Comparison of ENCODE assay signal across 15 cellular contexts in genomic region chr17:58641937-58642336, GRCh38. TPM values are rescaled to one million over a fixed set of nuclear protein-coding genes. Genes with fewer than 3 reads are reported as not detected.
DNase-seq lines count a peak whose midpoint lies in the region; ATAC-seq and TF ChIP-seq lines count a peak whose summit lies in the region.
"Had no signal": no experiment of that assay in that cellular context is flagged by ENCODE, and none has a peak within 500 bp of the region (broad histone marks: within the 10 kb centered on the region; RNA-seq: fewer than 3 reads in every experiment).

No MANE protein-coding gene starts in this region.

- H3K9me2 ChIP-seq in HCT116 (ENCODE audit: insufficient read depth) = no peaks in the 10 kb centered on the region

- no peak for TF ChIP-seq POLR2A in HCT116 (IDR thresholded peaks at IDR 0.05; ENCODE audit: borderline replicate concordance, extremely low read depth, insufficient read depth, insufficient read length)

- RAD21 ChIA-PET in HCT116 (lab: Charles Lee; ENCODE audit: low non-redundant PET in 1 of 2, low total read pairs in 2 of 2, uncharacterized antibody in 2 of 2, unreplicated experiment in 2 of 2) = no interaction called here

- H3K4me1 Mint-ChIP-seq in natural killer cell treated with Interleukin-12 subunit alpha and Interleukin-12 subunit beta and Interleukin-15 and Interleukin-18, amount 100 ng/mL, for 72 hours (ENCODE audit: low read depth in 2 of 2) = no peaks in the 10 kb centered on the region

- H2AFZ ChIP-seq in HCT116 (ENCODE audit: low read depth, low read length, poor library complexity, severe bottlenecking) = peak overlapping the region; percentile 40

- H3K4me3 Mint-ChIP-seq in natural killer cell treated with Interleukin-12 subunit alpha and Interleukin-12 subunit beta and Interleukin-15 and Interleukin-18, amount 100 ng/mL, for 72 hours = no peak overlapping the region

- no peaks in the 10 kb centered on the region for H3K36me3 ChIP-seq in HCT116 (ENCODE audit: control insufficient read depth in 1 of 2, insufficient read depth in 2 of 2, low read length in 2 of 2)
- H3K36me3 ChIP-seq in SJCRH30 = no peaks in the 10 kb centered on the region
- H3K36me3 ChIP-seq: BLaER1 had no signal

- H3K36me3 Mint-ChIP-seq in natural killer cell treated with Interleukin-12 subunit alpha and Interleukin-12 subunit beta and Interleukin-15 and Interleukin-18, amount 100 ng/mL, for 72 hours = no peaks in the 10 kb centered on the region

- H3K27me3 Mint-ChIP-seq in natural killer cell treated with Interleukin-12 subunit alpha and Interleukin-12 subunit beta and Interleukin-15 and Interleukin-18, amount 100 ng/mL, for 72 hours = no peaks in the 10 kb centered on the region

- no peak overlapping the region for H3K27ac Mint-ChIP-seq in natural killer cell treated with Interleukin-12 subunit alpha and Interleukin-12 subunit beta and Interleukin-15 and Interleukin-18, amount 100 ng/mL, for 72 hours

- POLR2A ChIA-PET in HCT116 (lab: Charles Lee) = interaction anchor here (10.2 kb wide), 1 partner anchor 11 kb away, joined by 238 read pairs; no protein-coding TSS in a partner anchor

- peaks cover 0 to 19% of the 10 kb centered on the region in 2 experiments; a peak in 2 of 4 replicates for H3K4me1 ChIP-seq in HCT116 (ENCODE audit: control insufficient read depth in 1 of 2, insufficient read depth in 2 of 2, low read length in 2 of 2)
- H3K4me1 ChIP-seq in SJCRH30 = peaks cover 16% of the 10 kb centered on the region
- H3K4me1 ChIP-seq: BLaER1 had no signal

- no peaks in the 10 kb centered on the region for H3K9me3 Mint-ChIP-seq in natural killer cell treated with Interleukin-12 subunit alpha and Interleukin-12 subunit beta and Interleukin-15 and Interleukin-18, amount 100 ng/mL, for 72 hours

- H3K9ac ChIP-seq in HCT116 (ENCODE audit: low read length) = no peak overlapping the region
- H3K9ac ChIP-seq: BLaER1 had no signal

- H3K27me3 ChIP-seq in HCT116 (ENCODE audit: insufficient read depth, low read length) (no peaks in the 10 kb centered on the region), SJCRH30 (no peaks in the 10 kb centered on the region)
- H3K27me3 ChIP-seq: BLaER1 had no signal

- TF ChIP-seq CTCF in HCT116 (IDR thresholded peaks at IDR 0.05 in 2 of 3, conservative IDR thresholded peaks at IDR 0.05 in 1 of 3; ENCODE audit: borderline replicate concordance in 1 of 3, insufficient read depth in 1 of 3, low read depth in 2 of 3, low read length in 2 of 3) (no peak), fibroblast of mammary gland (conservative IDR thresholded peaks at IDR 0.05; ENCODE audit: control insufficient read depth, insufficient read depth, low read depth, low read length) (no peak)

- no peak overlapping the region for H3K4me3 ChIP-seq in HCT116 (replicated peaks in 1 of 2; ENCODE audit: low read depth in 1 of 2, low read length in 2 of 2)
- no peak overlapping the region for H3K4me3 ChIP-seq in SJCRH30
- no peak overlapping the region for H3K4me3 ChIP-seq in fibroblast of mammary gland (ENCODE audit: control insufficient read depth, low read depth, low read length)
- H3K4me3 ChIP-seq: BLaER1 had no signal

- BruUV-seq in HCT116 (replicated peaks; lab: Mats Ljungman, UMichigan) = no TSS peak

- ATAC-seq in HCT116 = no peak
- ATAC-seq in natural killer cell treated with Interleukin-12 subunit alpha and Interleukin-12 subunit beta and Interleukin-15 and Interleukin-18, amount 100 ng/mL, for 72 hours = no peak
- ATAC-seq: Right ventricle myocardium inferior had no signal

- no peaks in the 10 kb centered on the region for H3K79me2 ChIP-seq in HCT116 (ENCODE audit: insufficient read depth, low read length)

- TF ChIP-seq RAD21 in HCT116 (IDR thresholded peaks at IDR 0.05; ENCODE audit: low read depth) = no peak

- DNase-seq in AG08395 (ENCODE audit: low spot score) (peak; percentile 12), HCT116 (ENCODE audit: low read depth, low spot score) (no peak), SJCRH30 (peak in 1 of 2 experiments; percentile 11), fibroblast of mammary gland (ENCODE audit: low read depth) (peak; percentile 21), iPS-NIHi11 (ENCODE audit: low spot score) (no peak), SHP77 (lab: John Stamatoyannopoulos, UW) (no peak), hypothalamus (lab: John Stamatoyannopoulos, UW) (no peak)
- no peak for DNase-seq in natural killer cell treated with Interleukin-12 subunit alpha and Interleukin-12 subunit beta and Interleukin-15 and Interleukin-18, amount 100 ng/mL, for 72 hours (ENCODE audit: low spot score)
- DNase-seq: DMS153, NCI-H146, NCI-H2227 treated with DMSO at 0.1 percent for 48 hours, NCI-H69 had no signal

- CTCF ChIA-PET in HCT116 (lab: Charles Lee) = no interaction called here

- no peaks in the 10 kb centered on the region for H3K9me3 ChIP-seq in HCT116 (ENCODE audit: control insufficient read depth in 1 of 2, insufficient read depth in 1 of 2, low read depth in 1 of 2, low read length in 2 of 2)
- no peaks in the 10 kb centered on the region for H3K9me3 ChIP-seq in SJCRH30 (replicated peaks)
- H3K9me3 ChIP-seq: BLaER1 had no signal

- intact Hi-C loops in HCT116 (cut with micrococcal nuclease) = no loop called here

- 0 out of 2 replicates have a peak overlapping the region, but pooled peaks have one; percentile 6 for H3K4me2 ChIP-seq in HCT116 (ENCODE audit: low read length)
- H3K4me2 ChIP-seq: BLaER1 had no signal

- H3K27ac ChIP-seq in HCT116 (ENCODE audit: low read depth, low read length) = no peak overlapping the region
- 0 out of 2 replicates have a peak overlapping the region, but pooled peaks have one; percentile 3 for H3K27ac ChIP-seq in SJCRH30
- H3K27ac ChIP-seq: BLaER1 had no signal

- H4K20me1 ChIP-seq in HCT116 (ENCODE audit: insufficient read depth) = no peaks in the 10 kb centered on the region
- H4K20me1 ChIP-seq: BLaER1 had no signal

TF ChIP-seq in HCT116, 20 proteins besides CTCF, POLR2A, EP300 and RAD21 (continues in another document):
- TF ChIP-seq YY1 (IDR thresholded peaks at IDR 0.05; ENCODE audit: extremely low read depth, insufficient replicate concordance, low read depth, low read length) = no peak
- TF ChIP-seq, protein P1, sequence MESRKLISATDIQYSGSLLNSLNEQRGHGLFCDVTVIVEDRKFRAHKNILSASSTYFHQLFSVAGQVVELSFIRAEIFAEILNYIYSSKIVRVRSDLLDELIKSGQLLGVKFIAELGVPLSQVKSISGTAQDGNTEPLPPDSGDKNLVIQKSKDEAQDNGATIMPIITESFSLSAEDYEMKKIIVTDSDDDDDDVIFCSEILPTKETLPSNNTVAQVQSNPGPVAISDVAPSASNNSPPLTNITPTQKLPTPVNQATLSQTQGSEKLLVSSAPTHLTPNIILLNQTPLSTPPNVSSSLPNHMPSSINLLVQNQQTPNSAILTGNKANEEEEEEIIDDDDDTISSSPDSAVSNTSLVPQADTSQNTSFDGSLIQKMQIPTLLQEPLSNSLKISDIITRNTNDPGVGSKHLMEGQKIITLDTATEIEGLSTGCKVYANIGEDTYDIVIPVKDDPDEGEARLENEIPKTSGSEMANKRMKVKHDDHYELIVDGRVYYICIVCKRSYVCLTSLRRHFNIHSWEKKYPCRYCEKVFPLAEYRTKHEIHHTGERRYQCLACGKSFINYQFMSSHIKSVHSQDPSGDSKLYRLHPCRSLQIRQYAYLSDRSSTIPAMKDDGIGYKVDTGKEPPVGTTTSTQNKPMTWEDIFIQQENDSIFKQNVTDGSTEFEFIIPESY (IDR thresholded peaks at IDR 0.05; ENCODE audit: extremely low read depth, insufficient replicate concordance, low read length) = no peak
- TF ChIP-seq SRF (IDR thresholded peaks at IDR 0.05; ENCODE audit: low read depth) = no peak
- no peak for TF ChIP-seq REST (IDR thresholded peaks at IDR 0.05; ENCODE audit: low read depth)
- TF ChIP-seq CBX3 (IDR thresholded peaks at IDR 0.05; ENCODE audit: low read depth) = no peak
- no peak for TF ChIP-seq ZNF274 (IDR thresholded peaks at IDR 0.05; ENCODE audit: low read depth, low read length)
- no peak for TF ChIP-seq SIN3A (IDR thresholded peaks at IDR 0.05; ENCODE audit: low read depth)
- no peak for TF ChIP-seq ELF1 (IDR thresholded peaks at IDR 0.05; ENCODE audit: borderline replicate concordance, low read depth)
- TF ChIP-seq ZFX (IDR thresholded peaks at IDR 0.05) = no peak

RNA-seq across cellular contexts. Expression of gene TEX14, which starts 49.9 kb away (rescaled TPM):
- 0.89 TPM for total RNA-seq in HCT116 (2021; ENCODE audit: unreplicated experiment)
- polyA plus RNA-seq in HCT116 (2012) = 0.27 and 0.66 TPM in 2 replicates
- total RNA-seq in SJCRH30 (2014; rRNA removed; shearing (Covaris generic)) = 2.4 and 3.4 TPM in 2 replicates
- under 1 TPM; 0.12 to 0.22 TPM for total RNA-seq in natural killer cell treated with Interleukin-12 subunit alpha and Interleukin-12 subunit beta and Interleukin-15 and Interleukin-18, amount 100 ng/mL, for 72 hours
- total RNA-seq: G401 had no signal

RNA-seq across cellular contexts. Expression of gene RAD51C, which starts 50.5 kb away (rescaled TPM):
- total RNA-seq in HCT116 (2021; ENCODE audit: unreplicated experiment) = 94.9 TPM
- 41.7 and 62.9 TPM in 2 replicates for polyA plus RNA-seq in HCT116 (2012)
- total RNA-seq in SJCRH30 (2014; rRNA removed; shearing (Covaris generic)) = 71.5 and 91.2 TPM in 2 replicates
- 10 to 100 TPM; 57.8 to 65.3 TPM for total RNA-seq in natural killer cell treated with Interleukin-12 subunit alpha and Interleukin-12 subunit beta and Interleukin-15 and Interleukin-18, amount 100 ng/mL, for 72 hours

Comparison
In these comparisons a context has a peak if more than half of its experiments do, and no peak if none do; other contexts are left out.
1. DNase-seq: peak in AG08395 (single experiment) and fibroblast of mammary gland (single experiment); none in HCT116 (single experiment), iPS-NIHi11 (single experiment), SHP77 (0 of 2), natural killer cell treated with Interleukin-12 subunit alpha and Interleukin-12 subunit beta and Interleukin-15 and Interleukin-18, amount 100 ng/mL, for 72 hours (single experiment) and hypothalamus (0 of 51).